ENCODE assay signal across 35 cellular contexts in the genomic region with DNA sequence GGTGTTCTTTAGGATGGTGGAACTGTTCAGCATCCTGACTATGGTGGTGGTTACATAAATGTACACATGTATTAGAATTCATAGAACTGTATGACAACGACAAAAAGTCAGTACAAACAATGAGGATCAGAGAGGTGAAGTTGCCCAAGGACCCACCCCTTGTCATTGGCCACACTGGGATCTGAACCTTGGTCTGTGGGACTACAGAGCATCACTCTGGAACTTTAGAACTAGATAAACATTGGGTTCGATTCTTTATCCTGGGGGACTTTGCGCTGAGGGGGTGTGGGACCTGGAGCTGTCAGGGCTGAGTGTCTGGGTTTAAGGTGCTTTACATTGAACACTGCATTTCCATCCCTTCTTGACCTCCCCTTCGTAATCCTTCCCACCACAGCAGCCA. TPM values are rescaled to one million over a fixed set of nuclear protein-coding genes. Genes with fewer than 3 reads are reported as not detected.
"Had no signal": no experiment of that assay in that cellular context is flagged by ENCODE, and none has a peak within 500 bp of the region (broad histone marks: within the 10 kb centered on the region; RNA-seq: fewer than 3 reads in every experiment).

No MANE protein-coding gene starts in this region.

- DNase-seq: naive B cell; naive thymus-derived CD8-positive, alpha-beta T cell; occipital lobe; ovary; posterior cingulate gyrus; psoas muscle; right cardiac atrium; spleen; stimulated activated CD4-positive, alpha-beta T cell treated with anti-CD3 and anti-CD28 coated beads, Interleukin-12 subunit alpha, Interleukin-12 subunit beta, amount 100 ng/mL, for 4 hours; stimulated activated CD4-positive, alpha-beta T cell treated with anti-CD3 and anti-CD28 coated beads, Interleukin-1b, Interleukin-23, amount 100 ng/mL, for 48 hours; stimulated activated CD4-positive, alpha-beta T cell treated with anti-CD3 and anti-CD28 coated beads, Interleukin-4, amount 100 ng/mL, for 1 hour; stimulated activated CD4-positive, alpha-beta T cell treated with anti-CD3 and anti-CD28 coated beads, Interleukin-4, amount 100 ng/mL, for 4 hours; stimulated activated CD8-positive, alpha-beta memory T cell treated with anti-CD3 and anti-CD28 coated beads, Interleukin-4, amount 100 ng/mL, for 48 hours; stimulated activated naive CD4-positive, alpha-beta T cell treated with Interleukin-2 at 50 U/mL for 16 hours; stomach; thyroid gland; upper lobe of left lung had no signal

- FAIRE-seq: urothelium cell line had no signal

- ATAC-seq: naive thymus-derived CD8-positive, alpha-beta T cell; psoas muscle; sciatic nerve; stimulated activated memory B cell treated with anti-CD40 and anti-IgM and Interleukin-4, amounts not matched to agents 10 μg/mL and 1 μg/mL and 100 μg/mL, for 72 hours had no signal

- H3K36me3 ChIP-seq: neural progenitor cell, ovary had no signal

- H3K9me3 ChIP-seq: ovary, psoas muscle, stomach, thoracic aorta, thyroid gland, upper lobe of left lung had no signal

- H3K27ac Mint-ChIP-seq: nephron; neural progenitor cell; progenitor cell of endocrine pancreas; stimulated activated memory B cell treated with anti-CD40 and anti-IgM and Interleukin-4, amounts not matched to agents 10 μg/mL and 1 μg/mL and 100 μg/mL, for 72 hours; stimulated activated naive CD8-positive, alpha-beta T cell treated with anti-CD3 and anti-CD28 coated beads, Interleukin-15, Interleukin-2, amounts not matched to agents 100 ng/mL and 50 ng/mL, for 24 hours had no signal

- H3K36me3 Mint-ChIP-seq: neural progenitor cell had no signal

- H3K4me1 ChIP-seq: parathyroid adenoma, psoas muscle, spleen, thyroid gland, tibial nerve, upper lobe of left lung had no signal

- H3K4me2 ChIP-seq: neural progenitor cell, smooth muscle cell had no signal

- H3K4me3 Mint-ChIP-seq: naive B cell; naive thymus-derived CD8-positive, alpha-beta T cell; nephron; neural progenitor cell; stimulated activated memory B cell treated with anti-CD40 and anti-IgM and Interleukin-4, amounts not matched to agents 10 μg/mL and 1 μg/mL and 100 μg/mL, for 72 hours; stimulated activated naive CD8-positive, alpha-beta T cell treated with anti-CD3 and anti-CD28 coated beads, Interleukin-15, Interleukin-2, amounts not matched to agents 100 ng/mL and 50 ng/mL, for 24 hours had no signal

- H3K27me3 ChIP-seq: neural progenitor cell, ovary, spleen, stomach, thyroid gland, tibial nerve, upper lobe of left lung had no signal

- H3K27ac ChIP-seq: neural progenitor cell, ovary, parathyroid adenoma, psoas muscle, skin epidermis, spleen, stomach, thoracic aorta, thyroid gland, tibial nerve, upper lobe of left lung had no signal

- H2AFZ ChIP-seq: neural progenitor cell, parathyroid adenoma had no signal

- H3K4me3 ChIP-seq: neural progenitor cell, ovary, psoas muscle, skin epidermis, smooth muscle cell, spleen, stomach, thoracic aorta, thyroid gland, tibial nerve, upper lobe of left lung had no signal

- H3K9ac ChIP-seq: neural progenitor cell, parathyroid adenoma had no signal

- H3K27me3 Mint-ChIP-seq: naive B cell; naive thymus-derived CD8-positive, alpha-beta T cell; progenitor cell of endocrine pancreas; stimulated activated memory B cell treated with anti-CD40 and anti-IgM and Interleukin-4, amounts not matched to agents 10 μg/mL and 1 μg/mL and 100 μg/mL, for 72 hours; stimulated activated naive CD8-positive, alpha-beta T cell treated with anti-CD3 and anti-CD28 coated beads, Interleukin-15, Interleukin-2, amounts not matched to agents 100 ng/mL and 50 ng/mL, for 24 hours had no signal

- H3K4me1 Mint-ChIP-seq: naive B cell; naive thymus-derived CD8-positive, alpha-beta T cell; nephron; stimulated activated memory B cell treated with anti-CD40 and anti-IgM and Interleukin-4, amounts not matched to agents 10 μg/mL and 1 μg/mL and 100 μg/mL, for 72 hours had no signal

RNA-seq across cellular contexts. Expression of gene ACCS, which starts 16.6 kb away (rescaled TPM):
- polyA plus RNA-seq: neural cell had no signal

RNA-seq across cellular contexts. Expression of gene ACCSL, which starts 34.9 kb away (rescaled TPM):
- total RNA-seq: naive thymus-derived CD8-positive, alpha-beta T cell; occipital lobe; osteoblast; ovary; progenitor cell of endocrine pancreas; psoas muscle; renal cortical epithelial cell; right cardiac atrium; sciatic nerve; smooth muscle cell; stomach; subcutaneous adipose tissue; temporal lobe; thoracic aorta; thyroid gland; upper lobe of left lung; ureter had no signal
- polyA plus RNA-seq: naive thymus-derived CD8-positive, alpha-beta T cell; neural cell; right cardiac atrium; smooth muscle cell; spleen; stomach had no signal
